In genomic region chr3:128907706-128908445, GRCh38 we compare ENCODE assay signal across 2 cellular contexts.
TF ChIP-seq lines count a peak whose summit lies in the region.

No MANE protein-coding gene starts in this region.

TF ChIP-seq in K562, 482 proteins besides CTCF, POLR2A, EP300 and RAD21:
- TF ChIP-seq POLR2G (IDR thresholded peaks at IDR 0.05; ENCODE audit: low read depth, low read length) (0 out of 2 replicates have a peak, but pooled peaks have one; percentile 6), EZH2 (IDR thresholded peaks at IDR 0.05; ENCODE audit: borderline replicate concordance, low read depth, low read length) (no peak)

TF ChIP-seq in HepG2, 621 proteins besides CTCF, POLR2A, EP300 and RAD21:
- TF ChIP-seq TCF12 (IDR thresholded peaks at IDR 0.05) (no peak), TCF12 (CRISPR knock-in tag; IDR thresholded peaks at IDR 0.05) (no peak), ZFP41 (CRISPR knock-in tag; IDR thresholded peaks at IDR 0.05; ENCODE audit: borderline replicate concordance) (no peak), ZFX (CRISPR knock-in tag; IDR thresholded peaks at IDR 0.05; ENCODE audit: low read depth) (no peak), ZNF574 (CRISPR knock-in tag; IDR thresholded peaks at IDR 0.05) (no peak), MTF1 (CRISPR knock-in tag; IDR thresholded peaks at IDR 0.05) (no peak)
